ENCODE assay signal across 10 cellular contexts in genomic region chr16:2829501-2830354, GRCh38. TPM values are rescaled to one million over a fixed set of nuclear protein-coding genes. Genes with fewer than 3 reads are reported as not detected.
DNase-seq lines count a peak whose midpoint lies in the region; ATAC-seq and TF ChIP-seq lines count a peak whose summit lies in the region.
"Had no signal": no experiment of that assay in that cellular context is flagged by ENCODE, and none has a peak within 500 bp of the region (broad histone marks: within the 10 kb centered on the region; RNA-seq: fewer than 3 reads in every experiment).

ZG16B (plus strand) TSS chr16:2830303; CDS start chr16:2830442, 139 bp downstream.

- H3K4me3 ChIP-seq in vagina, result no peak within 1 kb of the TSS

- H3K27me3 ChIP-seq in vagina, result no peaks in the 10 kb centered on the region

- H3K27me3 Mint-ChIP-seq in activated naive CD4-positive, alpha-beta T cell treated with anti-CD3 and anti-CD28 coated beads for 36 hours (ENCODE audit: low read depth), result peaks cover 7% of the 10 kb centered on the region

- TF ChIP-seq CTCF in VCaP (conservative IDR thresholded peaks at IDR 0.05), result no peak
- no peak for TF ChIP-seq CTCF in vagina (IDR thresholded peaks at IDR 0.05)

- H3K9me3 Mint-ChIP-seq in activated naive CD4-positive, alpha-beta T cell treated with anti-CD3 and anti-CD28 coated beads for 36 hours, result no peaks in the 10 kb centered on the region

- no peaks in the 10 kb centered on the region for H3K9me3 ChIP-seq in vagina

- CTCF ChIA-PET in activated naive CD4-positive, alpha-beta T cell treated with anti-CD3 and anti-CD28 coated beads for 36 hours (lab: Charles Lee), result no interaction called here

- H3K36me3 Mint-ChIP-seq in activated naive CD4-positive, alpha-beta T cell treated with anti-CD3 and anti-CD28 coated beads for 36 hours (ENCODE audit: low read depth), result no peaks in the 10 kb centered on the region

- H3K4me3 Mint-ChIP-seq in activated naive CD4-positive, alpha-beta T cell treated with anti-CD3 and anti-CD28 coated beads for 36 hours, result no peak within 1 kb of the TSS

- H3K4me1 Mint-ChIP-seq in activated naive CD4-positive, alpha-beta T cell treated with anti-CD3 and anti-CD28 coated beads for 36 hours (ENCODE audit: low read depth), result no peaks in the 10 kb centered on the region

- no peak for TF ChIP-seq POLR2A in vagina (IDR thresholded peaks at IDR 0.05)

- peak; percentile 12 for ATAC-seq in Right ventricle myocardium superior (ENCODE audit: poor library complexity)
- no peak for ATAC-seq in left cardiac atrium
- ATAC-seq in left colon, result peak; percentile 94
- no peak for ATAC-seq in GM21786 (IDR thresholded peaks at IDR 0.05; ENCODE audit: unreplicated experiment)
- ATAC-seq in HG03460 (IDR thresholded peaks at IDR 0.05; ENCODE audit: unreplicated experiment), result no peak

- no peak within 1 kb of the TSS for H3K27ac Mint-ChIP-seq in activated naive CD4-positive, alpha-beta T cell treated with anti-CD3 and anti-CD28 coated beads for 36 hours

- peak within 1 kb of the TSS; percentile 97 for H3K27ac ChIP-seq in VCaP
- no peak within 1 kb of the TSS for H3K27ac ChIP-seq in vagina

- DNase-seq in Right ventricle myocardium superior, result peak; percentile 24
- no peak for DNase-seq in left cardiac atrium
- peak; percentile 67 to 83 for DNase-seq in left colon
- DNase-seq in vagina (ENCODE audit: extremely low spot score in 2 of 2), result no peak
- DNase-seq in activated naive CD4-positive, alpha-beta T cell treated with anti-CD3 and anti-CD28 coated beads for 36 hours, result no peak
- DNase-seq: activated CD4-positive, alpha-beta T cell treated with anti-CD3 and anti-CD28 coated beads, Interleukin-2, amount 50 U/mL, for 4 hours; NCI-H510A treated with DMSO at 0.1 percent for 48 hours had no signal

- H3K36me3 ChIP-seq in vagina, result no peaks in the 10 kb centered on the region

- intact Hi-C loops in Right ventricle myocardium superior (cut with DNase I) (no loop called here), left cardiac atrium (cut with DNase I) (no loop called here), left colon (cut with DNase I, micrococcal nuclease) (no loop called here), vagina (cut with DNase I) (loop anchor here (10.0 kb wide), 1 partner anchor 655 kb away; no protein-coding TSS in a partner anchor)
- intact Hi-C loops in activated naive CD4-positive, alpha-beta T cell treated with anti-CD3 and anti-CD28 coated beads for 36 hours (cut with micrococcal nuclease), result no loop called here

- peaks cover 12% of the 10 kb centered on the region for H3K4me1 ChIP-seq in vagina

RNA-seq across cellular contexts. Expression of gene ZG16B, which starts in this region (rescaled TPM):
- total RNA-seq in Right ventricle myocardium superior (not detected), left cardiac atrium (under 1 TPM in 1 of 2 donors, not detected in 1; 0.27 TPM), left colon (10 to 100 TPM; 40.9 to 50.0 TPM), vagina (11.3 TPM)
- under 1 TPM; 0.22 to 0.64 TPM for total RNA-seq in activated naive CD4-positive, alpha-beta T cell treated with anti-CD3 and anti-CD28 coated beads for 36 hours

Comparison
In these comparisons a context has a peak if more than half of its experiments do, and no peak if none do; other contexts are left out.
1. Peak in DNase-seq and ATAC-seq in Right ventricle myocardium superior; RNA of the gene not detected or under 1 TPM.
2. DNase-seq: peak in left colon (2 of 2); none in left cardiac atrium (single experiment), vagina (0 of 2) and activated naive CD4-positive, alpha-beta T cell treated with anti-CD3 and anti-CD28 coated beads for 36 hours (single experiment).